In the genomic region with DNA sequence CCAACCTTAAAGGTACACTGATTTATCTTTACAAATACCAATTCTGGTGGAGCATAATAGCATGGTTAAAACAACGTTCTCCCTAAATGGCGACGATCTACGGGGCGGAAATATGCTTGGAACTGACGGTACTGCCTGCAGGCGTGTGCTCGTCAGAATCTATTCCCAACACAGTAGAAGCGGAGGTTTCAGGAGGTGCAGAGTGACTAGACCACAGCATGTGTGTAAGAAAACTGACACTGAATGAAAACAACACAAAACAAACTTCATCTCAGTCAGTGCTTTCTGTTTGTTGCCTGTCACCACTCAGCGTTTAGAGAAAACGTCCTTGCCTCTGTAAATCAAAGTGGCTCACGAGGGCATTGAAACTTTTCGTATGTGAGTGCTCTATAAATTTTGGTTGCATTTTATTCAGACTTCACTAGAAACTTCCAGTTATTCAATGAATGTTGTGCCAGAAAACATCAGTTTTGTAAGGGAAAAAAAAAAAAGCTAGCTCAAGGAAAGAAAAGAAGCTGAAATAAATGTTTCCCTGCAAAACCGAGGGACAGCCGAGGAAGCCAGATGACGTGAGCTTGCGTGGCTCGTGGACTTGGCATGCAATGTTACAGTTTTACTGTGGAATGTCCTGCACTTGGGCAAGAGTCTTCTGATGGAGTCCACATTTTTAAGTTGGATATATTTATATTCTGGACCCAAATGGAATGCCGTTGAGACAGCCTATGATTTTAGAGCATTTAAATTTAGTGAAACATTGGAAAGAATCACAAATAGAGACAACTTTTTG, we compare ENCODE assay signal across 7 cellular contexts.
DNase-seq lines count a peak whose midpoint lies in the region; ATAC-seq and TF ChIP-seq lines count a peak whose summit lies in the region.
"Not testable (repeated sequence)": the region's sequence is repeated elsewhere in the genome, so short reads cannot be mapped to it uniquely, and the experiment has no call there.

No MANE protein-coding gene starts in this region.

- H3K4me3 ChIP-seq in BJ (ENCODE audit: low read depth, low read length) (peak overlapping the region; percentile 12; the same call in 1 of the 2 replicates), PC-3 (ENCODE audit: low read length) (peak overlapping the region; percentile 58)
- H3K4me3 ChIP-seq in brain microvascular endothelial cell (ENCODE audit: low read depth, low read length); fibroblast of pulmonary artery (replicated peaks; ENCODE audit: low read depth, low read length): not testable (repeated sequence)

- not testable (repeated sequence) for H3F3A ChIP-seq in PC-3 (ENCODE audit: low read length, unreplicated experiment)

- not testable (repeated sequence) for H3K4me1 ChIP-seq in PC-3 (ENCODE audit: insufficient read depth, low read length)

- TF ChIP-seq CTCF in BJ (IDR thresholded peaks at IDR 0.05; ENCODE audit: insufficient read depth, low read depth, low read length); PC-3 (conservative IDR thresholded peaks at IDR 0.05; ENCODE audit: low read depth, low read length); brain microvascular endothelial cell (IDR thresholded peaks at IDR 0.05; ENCODE audit: low read depth, low read length, missing control alignments); fibroblast of pulmonary artery (IDR thresholded peaks at IDR 0.05; ENCODE audit: low read length, missing control alignments): not testable (repeated sequence)

- POLR2A ChIA-PET in BJ (lab: Charles Lee), result interaction anchor here (0.6 kb wide), 1 partner anchor 34 kb away, joined by 3 read pairs; no protein-coding TSS in a partner anchor
- POLR2A ChIA-PET in PC-3 (lab: Charles Lee; ENCODE audit: unreplicated experiment), result not testable (repeated sequence)

- H3K9ac ChIP-seq in PC-3 (ENCODE audit: low read length), result not testable (repeated sequence)

- not testable (repeated sequence) for H3K79me2 ChIP-seq in PC-3 (ENCODE audit: low read length)

- not testable (repeated sequence) for H4K20me1 ChIP-seq in PC-3 (ENCODE audit: low read length)

- CTCF ChIA-PET in BJ (lab: Yijun Ruan, JAX); PC-3 (lab: Charles Lee): not testable (repeated sequence)

- H3K9me2 ChIP-seq in PC-3 (replicated peaks; ENCODE audit: low read length), result not testable (repeated sequence)

- DNase-seq in BJ (ENCODE audit: low read depth) (peak; percentile 81), brain microvascular endothelial cell (peak; percentile 59), fibroblast of pulmonary artery (ENCODE audit: low read depth) (peak; percentile 89), iris pigment epithelial cell (ENCODE audit: low read depth) (peak; percentile 69), non-pigmented ciliary epithelial cell (ENCODE audit: low read depth) (peak; percentile 13), stromal cell of bone marrow (ENCODE audit: low read depth) (peak; percentile 63)
- not testable (repeated sequence) for DNase-seq in PC-3

- H2AFZ ChIP-seq in PC-3 (ENCODE audit: low read length), result peak overlapping the region; percentile 71

- in situ Hi-C loops in brain microvascular endothelial cell (cut with HindIII; ENCODE audit: low pct_ligation_motif_present, low sequenced_read_pairs), result not testable (repeated sequence)

- not testable (repeated sequence) for H3K27me3 ChIP-seq in BJ (ENCODE audit: control insufficient read depth, insufficient read depth, low read length); PC-3 (ENCODE audit: low read length); brain microvascular endothelial cell (replicated peaks)

- peak; percentile 22; the same call in 1 of the 2 replicates for ATAC-seq in PC-3

- H3K4me2 ChIP-seq in PC-3 (ENCODE audit: low read length), result peak overlapping the region; percentile 75

- BruUV-seq in PC-3 (replicated peaks; lab: Mats Ljungman, UMichigan), result not testable (repeated sequence)

- not testable (repeated sequence) for H3K9me3 ChIP-seq in PC-3 (ENCODE audit: low read length)

- not testable (repeated sequence) for H3K36me3 ChIP-seq in BJ (ENCODE audit: control insufficient read depth, insufficient read depth, low read length); PC-3 (ENCODE audit: low read depth, low read length); brain microvascular endothelial cell (replicated peaks)

- intact Hi-C loops in PC-3 (cut with micrococcal nuclease), result not testable (repeated sequence)

- not testable (repeated sequence) for H3K27ac ChIP-seq in PC-3 (ENCODE audit: low read length)
- H3K27ac ChIP-seq in brain microvascular endothelial cell, result peak overlapping the region; percentile 17
